1 cellular context compared by ENCODE assay signal in the genomic region with DNA sequence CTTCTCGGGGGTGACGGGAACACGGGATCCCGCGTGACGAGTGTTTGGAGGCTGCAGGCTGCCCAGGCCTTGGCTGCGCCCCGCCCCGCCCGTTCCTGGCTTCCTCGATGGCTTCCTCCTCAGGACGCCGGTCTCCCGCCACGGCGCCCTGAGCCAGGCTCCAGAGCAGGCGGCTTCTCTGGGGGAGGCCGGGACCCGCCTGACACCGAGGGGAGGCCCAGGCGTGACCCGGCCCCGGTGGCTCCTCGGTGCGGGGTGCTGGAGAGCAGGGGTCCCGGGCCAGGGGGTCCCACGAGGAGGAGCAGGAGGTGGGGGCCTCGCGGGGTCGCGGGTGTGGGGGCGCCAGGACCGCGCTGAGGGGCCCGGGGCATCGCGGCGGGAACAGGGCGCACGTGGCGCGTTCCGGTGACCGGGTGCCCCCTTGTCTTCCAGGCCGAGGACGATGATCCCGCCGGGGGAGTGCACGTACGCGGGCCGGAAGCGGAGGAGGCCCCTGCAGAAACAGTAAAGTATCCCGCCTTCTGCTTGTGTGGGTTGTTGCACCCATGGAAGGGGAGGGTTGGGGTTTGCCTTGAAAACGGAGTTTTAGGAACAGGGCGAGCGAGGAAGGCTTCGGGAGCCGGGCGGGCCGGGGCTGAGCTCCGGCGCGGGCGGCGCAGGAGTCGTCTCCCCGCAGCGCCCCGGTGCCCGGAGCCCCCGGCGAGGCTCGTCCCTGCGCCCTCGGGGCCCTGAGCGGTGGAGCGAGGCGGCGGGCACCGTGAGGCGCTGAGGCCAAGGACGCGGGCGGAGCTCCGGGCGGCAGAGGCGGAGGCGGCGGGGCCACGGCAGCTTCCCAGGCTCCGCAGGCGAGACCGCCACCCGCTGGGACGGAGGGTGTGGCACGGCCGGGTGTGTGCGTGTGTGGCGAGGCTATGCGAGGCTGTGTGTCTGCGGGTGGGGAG.
TF ChIP-seq lines count a peak whose summit lies in the region.

No MANE protein-coding gene starts in this region.

TF ChIP-seq in GM12878, 131 proteins besides CTCF, POLR2A, EP300 and RAD21 (continued from another document):
- TF ChIP-seq, protein P1, sequence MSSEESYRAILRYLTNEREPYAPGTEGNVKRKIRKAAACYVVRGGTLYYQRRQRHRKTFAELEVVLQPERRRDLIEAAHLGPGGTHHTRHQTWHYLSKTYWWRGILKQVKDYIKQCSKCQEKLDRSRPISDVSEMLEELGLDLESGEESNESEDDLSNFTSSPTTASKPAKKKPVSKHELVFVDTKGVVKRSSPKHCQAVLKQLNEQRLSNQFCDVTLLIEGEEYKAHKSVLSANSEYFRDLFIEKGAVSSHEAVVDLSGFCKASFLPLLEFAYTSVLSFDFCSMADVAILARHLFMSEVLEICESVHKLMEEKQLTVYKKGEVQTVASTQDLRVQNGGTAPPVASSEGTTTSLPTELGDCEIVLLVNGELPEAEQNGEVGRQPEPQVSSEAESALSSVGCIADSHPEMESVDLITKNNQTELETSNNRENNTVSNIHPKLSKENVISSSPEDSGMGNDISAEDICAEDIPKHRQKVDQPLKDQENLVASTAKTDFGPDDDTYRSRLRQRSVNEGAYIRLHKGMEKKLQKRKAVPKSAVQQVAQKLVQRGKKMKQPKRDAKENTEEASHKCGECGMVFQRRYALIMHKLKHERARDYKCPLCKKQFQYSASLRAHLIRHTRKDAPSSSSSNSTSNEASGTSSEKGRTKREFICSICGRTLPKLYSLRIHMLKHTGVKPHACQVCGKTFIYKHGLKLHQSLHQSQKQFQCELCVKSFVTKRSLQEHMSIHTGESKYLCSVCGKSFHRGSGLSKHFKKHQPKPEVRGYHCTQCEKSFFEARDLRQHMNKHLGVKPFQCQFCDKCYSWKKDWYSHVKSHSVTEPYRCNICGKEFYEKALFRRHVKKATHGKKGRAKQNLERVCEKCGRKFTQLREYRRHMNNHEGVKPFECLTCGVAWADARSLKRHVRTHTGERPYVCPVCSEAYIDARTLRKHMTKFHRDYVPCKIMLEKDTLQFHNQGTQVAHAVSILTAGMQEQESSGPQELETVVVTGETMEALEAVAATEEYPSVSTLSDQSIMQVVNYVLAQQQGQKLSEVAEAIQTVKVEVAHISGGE (CRISPR knock-in tag; IDR thresholded peaks at IDR 0.05), result no peak
- TF ChIP-seq, protein P2, sequence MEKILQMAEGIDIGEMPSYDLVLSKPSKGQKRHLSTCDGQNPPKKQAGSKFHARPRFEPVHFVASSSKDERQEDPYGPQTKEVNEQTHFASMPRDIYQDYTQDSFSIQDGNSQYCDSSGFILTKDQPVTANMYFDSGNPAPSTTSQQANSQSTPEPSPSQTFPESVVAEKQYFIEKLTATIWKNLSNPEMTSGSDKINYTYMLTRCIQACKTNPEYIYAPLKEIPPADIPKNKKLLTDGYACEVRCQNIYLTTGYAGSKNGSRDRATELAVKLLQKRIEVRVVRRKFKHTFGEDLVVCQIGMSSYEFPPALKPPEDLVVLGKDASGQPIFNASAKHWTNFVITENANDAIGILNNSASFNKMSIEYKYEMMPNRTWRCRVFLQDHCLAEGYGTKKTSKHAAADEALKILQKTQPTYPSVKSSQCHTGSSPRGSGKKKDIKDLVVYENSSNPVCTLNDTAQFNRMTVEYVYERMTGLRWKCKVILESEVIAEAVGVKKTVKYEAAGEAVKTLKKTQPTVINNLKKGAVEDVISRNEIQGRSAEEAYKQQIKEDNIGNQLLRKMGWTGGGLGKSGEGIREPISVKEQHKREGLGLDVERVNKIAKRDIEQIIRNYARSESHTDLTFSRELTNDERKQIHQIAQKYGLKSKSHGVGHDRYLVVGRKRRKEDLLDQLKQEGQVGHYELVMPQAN (conservative IDR thresholded peaks at IDR 0.05), result no peak; the same call in 1 of the 2 replicates
- TF ChIP-seq RCOR1 (conservative IDR thresholded peaks at IDR 0.05; ENCODE audit: low read depth, low read length), result no peak
- no peak for TF ChIP-seq TCF7 (IDR thresholded peaks at IDR 0.05; ENCODE audit: borderline replicate concordance)
- no peak for TF ChIP-seq TARDBP (IDR thresholded peaks at IDR 0.05; ENCODE audit: borderline replicate concordance)
- peak; percentile 71 for TF ChIP-seq LARP7 (IDR thresholded peaks at IDR 0.05)
- no peak for TF ChIP-seq ZBED1 (IDR thresholded peaks at IDR 0.05; ENCODE audit: borderline replicate concordance)
- no peak for TF ChIP-seq MYB (IDR thresholded peaks at IDR 0.05; ENCODE audit: borderline replicate concordance, low read depth, low read length)
- no peak for TF ChIP-seq NFIC (IDR thresholded peaks at IDR 0.05; ENCODE audit: low read depth, low read length)
- TF ChIP-seq ELK1 (IDR thresholded peaks at IDR 0.05; ENCODE audit: low read depth, low read length), result no peak
- no peak for TF ChIP-seq MTA3 (IDR thresholded peaks at IDR 0.05; ENCODE audit: borderline replicate concordance, low read length)
- no peak for TF ChIP-seq CREB1 (IDR thresholded peaks at IDR 0.05; ENCODE audit: low read depth)
- TF ChIP-seq, protein P3, sequence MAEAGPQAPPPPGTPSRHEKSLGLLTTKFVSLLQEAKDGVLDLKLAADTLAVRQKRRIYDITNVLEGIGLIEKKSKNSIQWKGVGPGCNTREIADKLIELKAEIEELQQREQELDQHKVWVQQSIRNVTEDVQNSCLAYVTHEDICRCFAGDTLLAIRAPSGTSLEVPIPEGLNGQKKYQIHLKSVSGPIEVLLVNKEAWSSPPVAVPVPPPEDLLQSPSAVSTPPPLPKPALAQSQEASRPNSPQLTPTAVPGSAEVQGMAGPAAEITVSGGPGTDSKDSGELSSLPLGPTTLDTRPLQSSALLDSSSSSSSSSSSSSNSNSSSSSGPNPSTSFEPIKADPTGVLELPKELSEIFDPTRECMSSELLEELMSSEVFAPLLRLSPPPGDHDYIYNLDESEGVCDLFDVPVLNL (IDR thresholded peaks at IDR 0.05; ENCODE audit: low read depth, low read length), result no peak
- no peak for TF ChIP-seq ZBTB4 (CRISPR knock-in tag; IDR thresholded peaks at IDR 0.05)
- TF ChIP-seq CHD2 (IDR thresholded peaks at IDR 0.05; ENCODE audit: borderline replicate concordance, low read depth, low read length), result 0 out of 2 replicates have a peak, but pooled peaks have one; percentile 20
- TF ChIP-seq NR2C1 (IDR thresholded peaks at IDR 0.05), result no peak
- TF ChIP-seq GATAD2B (conservative IDR thresholded peaks at IDR 0.05; ENCODE audit: low read depth), result no peak; the same call in 1 of the 2 replicates
- no peak for TF ChIP-seq JUNB (IDR thresholded peaks at IDR 0.05)
- peak; percentile 51; the same call in 1 of the 2 replicates for TF ChIP-seq SMARCA5 (IDR thresholded peaks at IDR 0.05)
- TF ChIP-seq DPF2 (IDR thresholded peaks at IDR 0.05), result peak; percentile 79
